In genomic region chr16:3664187-3664896, GRCh38 we compare ENCODE assay signal across 21 cellular contexts. TPM values are rescaled to one million over a fixed set of nuclear protein-coding genes. Genes with fewer than 3 reads are reported as not detected.
DNase-seq lines count a peak whose midpoint lies in the region; ATAC-seq, FAIRE-seq and TF ChIP-seq lines count a peak whose summit lies in the region.
"Had no signal": no experiment of that assay in that cellular context is flagged by ENCODE, and none has a peak within 500 bp of the region (broad histone marks: within the 10 kb centered on the region; RNA-seq: fewer than 3 reads in every experiment).

No MANE protein-coding gene starts in this region.

- H3K36me3 Mint-ChIP-seq in T-helper 2 cell treated with Interferon-gamma antibody and Interleukin-4, amounts not matched to agents 5 μg/mL and 100 μg/mL, for 36 hours (ENCODE audit: low read depth), result peaks cover 43% of the 10 kb centered on the region
- peaks cover 20% of the 10 kb centered on the region for H3K36me3 Mint-ChIP-seq in CD4-positive, CD25-positive, alpha-beta regulatory T cell
- H3K36me3 Mint-ChIP-seq in activated CD8-positive, alpha-beta T cell treated with anti-CD3 and anti-CD28 coated beads, Interleukin-2, amount 10 ng/mL, durations not matched to agents 7 days and 5 days (ENCODE audit: low read depth), result peaks cover 65% of the 10 kb centered on the region

- H3K79me2 ChIP-seq in HepG2 (ENCODE audit: insufficient read depth, low read length), result no peaks in the 10 kb centered on the region

- H3K27ac Mint-ChIP-seq in T-helper 2 cell treated with Interferon-gamma antibody and Interleukin-4, amounts not matched to agents 5 μg/mL and 100 μg/mL, for 36 hours, result peak overlapping the region; percentile 2
- H3K27ac Mint-ChIP-seq in CD4-positive, CD25-positive, alpha-beta regulatory T cell, result peak overlapping the region in 2 of 3 donors; percentile 53 to 75
- H3K27ac Mint-ChIP-seq in activated CD8-positive, alpha-beta T cell treated with anti-CD3 and anti-CD28 coated beads, Interleukin-2, amount 10 ng/mL, durations not matched to agents 7 days and 5 days, result peak overlapping the region; percentile 90
- H3K27ac Mint-ChIP-seq: GM23338 had no signal

- no peak overlapping the region for H3K4me3 ChIP-seq in CD4-positive, CD25-positive, alpha-beta regulatory T cell (ENCODE audit: low read depth, low read length)
- no peak overlapping the region for H3K4me3 ChIP-seq in HepG2 (replicated peaks in 1 of 3; ENCODE audit: insufficient read depth in 1 of 3, low read depth in 2 of 3, low read length in 3 of 3)
- H3K4me3 ChIP-seq: GM23338, MG63, Peyer's patch had no signal

- H2AFZ ChIP-seq in HepG2 (ENCODE audit: low read length), result no peak overlapping the region
- H2AFZ ChIP-seq: GM23338 had no signal

- no peak overlapping the region for H3K4me2 ChIP-seq in HepG2 (ENCODE audit: low read depth, low read length)
- H3K4me2 ChIP-seq: GM23338 had no signal

- H4K20me1 ChIP-seq in HepG2 (ENCODE audit: insufficient read depth, low read length), result no peaks in the 10 kb centered on the region

- intact Hi-C loops in HepG2 (cut with micrococcal nuclease; ENCODE audit: unreplicated experiment), result no loop called here

- ATAC-seq in CD4-positive, CD25-positive, alpha-beta regulatory T cell (ENCODE audit: low read depth in 2 of 2), result no peak
- no peak for ATAC-seq in activated CD8-positive, alpha-beta T cell treated with anti-CD3 and anti-CD28 coated beads, Interleukin-2, amount 10 ng/mL, durations not matched to agents 7 days and 5 days
- ATAC-seq in HepG2, result no peak; the same call in 2 of the 3 replicates
- ATAC-seq in HG03196 (IDR thresholded peaks at IDR 0.05; ENCODE audit: unreplicated experiment), result no peak
- ATAC-seq: GM23338, Right ventricle myocardium inferior had no signal

- no peak for TF ChIP-seq EP300 in HepG2 (IDR thresholded peaks at IDR 0.05; ENCODE audit: low read depth in 2 of 2, low read length in 2 of 2)
- TF ChIP-seq EP300 in HepG2 (CRISPR knock-in tag; IDR thresholded peaks at IDR 0.05; ENCODE audit: borderline replicate concordance), result no peak

- H3K4me1 Mint-ChIP-seq in T-helper 2 cell treated with Interferon-gamma antibody and Interleukin-4, amounts not matched to agents 5 μg/mL and 100 μg/mL, for 36 hours (ENCODE audit: low read depth), result peaks cover 33% of the 10 kb centered on the region
- H3K4me1 Mint-ChIP-seq in CD4-positive, CD25-positive, alpha-beta regulatory T cell, result peaks cover 8 to 20% (median 11%) of the 10 kb centered on the region in 4 donors
- peaks cover 47% of the 10 kb centered on the region for H3K4me1 Mint-ChIP-seq in activated CD8-positive, alpha-beta T cell treated with anti-CD3 and anti-CD28 coated beads, Interleukin-2, amount 10 ng/mL, durations not matched to agents 7 days and 5 days (ENCODE audit: low read depth)
- H3K4me1 Mint-ChIP-seq: GM23338 had no signal

- WGBS in HepG2 (ENCODE audit: low lambda C conversion rate), result 80% methylated on average over 2 of the region's 31 CpGs

- FAIRE-seq in HepG2 (lab: Jason Lieb, UNC), result no peak
- FAIRE-seq: GM12891, GM18507 had no signal

- POLR2A ChIA-PET in activated CD8-positive, alpha-beta T cell treated with anti-CD3 and anti-CD28 coated beads, Interleukin-2, amount 10 ng/mL, durations not matched to agents 7 days and 5 days (lab: Charles Lee), result no interaction called here
- POLR2A ChIA-PET in HepG2 (lab: Yijun Ruan, JAX), result no interaction called here

- H3K9me3 Mint-ChIP-seq in T-helper 2 cell treated with Interferon-gamma antibody and Interleukin-4, amounts not matched to agents 5 μg/mL and 100 μg/mL, for 36 hours, result no peaks in the 10 kb centered on the region
- no peaks in the 10 kb centered on the region for H3K9me3 Mint-ChIP-seq in CD4-positive, CD25-positive, alpha-beta regulatory T cell
- no peaks in the 10 kb centered on the region for H3K9me3 Mint-ChIP-seq in activated CD8-positive, alpha-beta T cell treated with anti-CD3 and anti-CD28 coated beads, Interleukin-2, amount 10 ng/mL, durations not matched to agents 7 days and 5 days (ENCODE audit: insufficient read depth)
- H3K9me3 Mint-ChIP-seq: GM23338 had no signal

- H3K4me3 Mint-ChIP-seq in T-helper 2 cell treated with Interferon-gamma antibody and Interleukin-4, amounts not matched to agents 5 μg/mL and 100 μg/mL, for 36 hours, result no peak overlapping the region
- no peak overlapping the region for H3K4me3 Mint-ChIP-seq in CD4-positive, CD25-positive, alpha-beta regulatory T cell
- H3K4me3 Mint-ChIP-seq in activated CD8-positive, alpha-beta T cell treated with anti-CD3 and anti-CD28 coated beads, Interleukin-2, amount 10 ng/mL, durations not matched to agents 7 days and 5 days, result no peak overlapping the region
- H3K4me3 Mint-ChIP-seq: GM23338 had no signal

- no peak for TF ChIP-seq CTCF in HepG2 (CRISPR knock-in tag; IDR thresholded peaks at IDR 0.05)

- H3K27me3 ChIP-seq in CD4-positive, CD25-positive, alpha-beta regulatory T cell (ENCODE audit: control insufficient read depth, insufficient read depth, low read length), result no peaks in the 10 kb centered on the region
- H3K27me3 ChIP-seq in HepG2 (ENCODE audit: control insufficient read depth in 1 of 2, insufficient read depth in 2 of 2, low read length in 2 of 2), result no peaks in the 10 kb centered on the region
- H3K27me3 ChIP-seq: BE2C, MG63, Peyer's patch had no signal

- H3K36me3 ChIP-seq in CD4-positive, CD25-positive, alpha-beta regulatory T cell (ENCODE audit: control insufficient read depth, insufficient read depth, low read length), result peaks cover 37% of the 10 kb centered on the region
- peaks cover 20 to 81% of the 10 kb centered on the region in 2 experiments for H3K36me3 ChIP-seq in HepG2 (replicated peaks in 1 of 2; ENCODE audit: control insufficient read depth in 1 of 2, insufficient read depth in 2 of 2, low read length in 2 of 2)

- CTCF ChIA-PET in activated CD8-positive, alpha-beta T cell treated with anti-CD3 and anti-CD28 coated beads, Interleukin-2, amount 10 ng/mL, durations not matched to agents 7 days and 5 days (lab: Charles Lee), result interaction anchor here (1.4 kb wide), 1 partner anchor 38 kb away, joined by 5 read pairs; no protein-coding TSS in a partner anchor
- CTCF ChIA-PET in HepG2 (lab: Yijun Ruan, JAX; ENCODE audit: low intra/inter-chr PET ratio, low total read pairs), result no interaction called here

- no peak for TF ChIP-seq POLR2A in HepG2 (IDR thresholded peaks at IDR 0.05; ENCODE audit: insufficient read depth in 1 of 2, low read depth in 2 of 2, low read length in 2 of 2)

- in situ Hi-C loops in HepG2 (cut with HindIII; ENCODE audit: extremely low pct_ligation_motif_present, low pct_unique_long_range_greater_than_20kb), result no loop called here

- H3K27ac ChIP-seq in CD4-positive, CD25-positive, alpha-beta regulatory T cell (ENCODE audit: insufficient read depth, low read length, poor library complexity, severe bottlenecking), result no peak overlapping the region
- no peak overlapping the region for H3K27ac ChIP-seq in HepG2 (ENCODE audit: extremely low read length, insufficient read depth, low read length)
- H3K27ac ChIP-seq: 22Rv1, Peyer's patch had no signal

- H3K27me3 Mint-ChIP-seq in T-helper 2 cell treated with Interferon-gamma antibody and Interleukin-4, amounts not matched to agents 5 μg/mL and 100 μg/mL, for 36 hours (ENCODE audit: low read depth), result no peaks in the 10 kb centered on the region
- H3K27me3 Mint-ChIP-seq in CD4-positive, CD25-positive, alpha-beta regulatory T cell, result no peaks in the 10 kb centered on the region
- no peaks in the 10 kb centered on the region for H3K27me3 Mint-ChIP-seq in activated CD8-positive, alpha-beta T cell treated with anti-CD3 and anti-CD28 coated beads, Interleukin-2, amount 10 ng/mL, durations not matched to agents 7 days and 5 days (ENCODE audit: low read depth)

- BruUV-seq in HepG2 (replicated peaks; lab: Mats Ljungman, UMichigan), result no TSS peak

- H3K4me1 ChIP-seq in CD4-positive, CD25-positive, alpha-beta regulatory T cell (ENCODE audit: control insufficient read depth, insufficient read depth, low read length, poor library complexity, severe bottlenecking), result peaks cover 9% of the 10 kb centered on the region
- H3K4me1 ChIP-seq in HepG2 (ENCODE audit: insufficient read depth, low read length), result no peaks in the 10 kb centered on the region
- H3K4me1 ChIP-seq: BE2C, Peyer's patch had no signal

- H3K9me3 ChIP-seq in CD4-positive, CD25-positive, alpha-beta regulatory T cell (ENCODE audit: control insufficient read depth in 2 of 2, low read length in 2 of 2), result no peaks in the 10 kb centered on the region
- no peaks in the 10 kb centered on the region for H3K9me3 ChIP-seq in HepG2 (ENCODE audit: low read length)
- H3K9me3 ChIP-seq: BE2C, MG63, Peyer's patch had no signal

- H3K9ac ChIP-seq in HepG2 (ENCODE audit: insufficient read depth, low read depth, low read length), result no peak overlapping the region

- no peak for DNase-seq in T-helper 2 cell treated with Interferon-gamma antibody and Interleukin-4, amounts not matched to agents 5 μg/mL and 100 μg/mL, for 36 hours (ENCODE audit: low spot score)
- DNase-seq in T-helper 2 cell (no peak), HepG2 (ENCODE audit: low spot score) (no peak), NOMO-1 treated with DMSO at 0.1 percent for 48 hours (lab: John Stamatoyannopoulos, UW; ENCODE audit: unreplicated experiment) (no peak), HT-29 (ENCODE audit: low spot score) (no peak)
- no peak for DNase-seq in CD4-positive, CD25-positive, alpha-beta regulatory T cell
- no peak for DNase-seq in activated CD8-positive, alpha-beta T cell treated with anti-CD3 and anti-CD28 coated beads, Interleukin-2, amount 10 ng/mL, durations not matched to agents 7 days and 5 days
- DNase-seq: BE2C, GDM1, Karpas-422, MG63, NCI-H1092, NCI-H2081 treated with DMSO at 0.1 percent for 48 hours, NCI-H524 had no signal

- no peak for TF ChIP-seq RAD21 in HepG2 (CRISPR knock-in tag; IDR thresholded peaks at IDR 0.05)

RNA-seq across cellular contexts. Expression of gene DNASE1, which starts 9.9 kb away (rescaled TPM):
- total RNA-seq in CD4-positive, CD25-positive, alpha-beta regulatory T cell, result 41.9 TPM
- 1 to 10 TPM; 1.6 to 4.0 (median 3.6) TPM for polyA plus RNA-seq in CD4-positive, CD25-positive, alpha-beta regulatory T cell
- 10 to 100 TPM; 45.7 to 48.3 TPM for total RNA-seq in activated CD8-positive, alpha-beta T cell treated with anti-CD3 and anti-CD28 coated beads, Interleukin-2, amount 10 ng/mL, durations not matched to agents 7 days and 5 days
- 3.7 and 7.1 TPM in 2 replicates for total RNA-seq in HepG2 (2016; rRNA removed; fragmentation: Illumina TruSeq; extraction: Trizol)
- total RNA-seq in HepG2 (2016; cell fraction: cytosol; rRNA removed; fragmentation: Illumina TruSeq; extraction: Trizol; ENCODE audit: low read depth), result 9.5 and 9.7 TPM in 2 replicates
- 4.1 and 7.3 TPM in 2 replicates for total RNA-seq in HepG2 (2016; cell fraction: insoluble cytoplasmic fraction; rRNA removed; fragmentation: Illumina TruSeq; extraction: Trizol)
- 11.1 and 12.4 TPM in 2 replicates for total RNA-seq in HepG2 (2016; cell fraction: membrane; rRNA removed; fragmentation: Illumina TruSeq; extraction: Trizol)
- total RNA-seq in HepG2 (2016; cell fraction: nucleus; rRNA removed; fragmentation: Illumina TruSeq; extraction: Trizol), result 11.8 and 13.6 TPM in 2 replicates
- 11.1 and 13.0 TPM in 2 replicates for polyA plus RNA-seq in HepG2 (2011; rRNA removed)
- 5.4 and 7.4 TPM in 2 replicates for polyA plus RNA-seq in HepG2 (2011; cell fraction: cytosol; rRNA removed)
- polyA plus RNA-seq in HepG2 (2011; cell fraction: nucleus; rRNA removed), result 37.1 and 37.7 TPM in 2 replicates
- polyA plus RNA-seq in HepG2 (2012), result 7.2 and 10.3 TPM in 2 replicates
- 10.1 and 11.6 TPM in 2 replicates for polyA plus RNA-seq in HepG2 (2016; cell fraction: cytosol; fragmentation: Illumina TruSeq; extraction: Trizol; ENCODE audit: low read depth)
- 2.9 and 3.5 TPM in 2 replicates for polyA plus RNA-seq in HepG2 (2016; cell fraction: insoluble cytoplasmic fraction; fragmentation: Illumina TruSeq; extraction: Trizol; ENCODE audit: low read depth)
- 9.6 and 10.1 TPM in 2 replicates for polyA plus RNA-seq in HepG2 (2016; cell fraction: membrane; fragmentation: Illumina TruSeq; extraction: Trizol; ENCODE audit: low read depth)
- polyA plus RNA-seq in HepG2 (2016; cell fraction: nucleus; fragmentation: Illumina TruSeq; extraction: Trizol; ENCODE audit: insufficient read depth, low read depth), result 15.7 and 20.9 TPM in 2 replicates
- polyA minus RNA-seq in HepG2 (2011; rRNA and poly(A)+ RNA removed; ENCODE audit: low replicate concordance), result 12.4 and 52.9 TPM in 2 replicates
- 3.9 and 4.6 TPM in 2 replicates for polyA minus RNA-seq in HepG2 (2011; cell fraction: cytosol; rRNA and poly(A)+ RNA removed)
- 13.1 and 20.5 TPM in 2 replicates for polyA minus RNA-seq in HepG2 (2011; cell fraction: nucleus; rRNA and poly(A)+ RNA removed)
- 27.1 and 46.6 TPM in 2 replicates for total RNA-seq in HT-29 (2014; rRNA removed; shearing (Covaris generic))

RNA-seq across cellular contexts. Expression of gene SLX4, which starts 52.9 kb away (rescaled TPM):
- total RNA-seq in CD4-positive, CD25-positive, alpha-beta regulatory T cell, result 5.4 TPM
- polyA plus RNA-seq in CD4-positive, CD25-positive, alpha-beta regulatory T cell, result under 1 TPM; 0.24 to 0.83 (median 0.42) TPM
- 10 to 100 TPM; 16.3 to 16.5 TPM for total RNA-seq in activated CD8-positive, alpha-beta T cell treated with anti-CD3 and anti-CD28 coated beads, Interleukin-2, amount 10 ng/mL, durations not matched to agents 7 days and 5 days
- 2.5 and 3.6 TPM in 2 replicates for total RNA-seq in HepG2 (2016; rRNA removed; fragmentation: Illumina TruSeq; extraction: Trizol)
- 0.97 and 1.0 TPM in 2 replicates for total RNA-seq in HepG2 (2016; cell fraction: cytosol; rRNA removed; fragmentation: Illumina TruSeq; extraction: Trizol; ENCODE audit: low read depth)
- 2.1 and 3.8 TPM in 2 replicates for total RNA-seq in HepG2 (2016; cell fraction: insoluble cytoplasmic fraction; rRNA removed; fragmentation: Illumina TruSeq; extraction: Trizol)
- 1.3 and 1.6 TPM in 2 replicates for total RNA-seq in HepG2 (2016; cell fraction: membrane; rRNA removed; fragmentation: Illumina TruSeq; extraction: Trizol)
- total RNA-seq in HepG2 (2016; cell fraction: nucleus; rRNA removed; fragmentation: Illumina TruSeq; extraction: Trizol), result 7.6 and 7.9 TPM in 2 replicates
- polyA plus RNA-seq in HepG2 (2011; rRNA removed), result 1.1 and 1.3 TPM in 2 replicates
- polyA plus RNA-seq in HepG2 (2011; cell fraction: cytosol; rRNA removed), result 0.40 and 0.46 TPM in 2 replicates
- polyA plus RNA-seq in HepG2 (2011; cell fraction: nucleus; rRNA removed), result 5.4 and 5.9 TPM in 2 replicates
- polyA plus RNA-seq in HepG2 (2012), result 0.97 and 1.2 TPM in 2 replicates
- polyA plus RNA-seq in HepG2 (2016; cell fraction: cytosol; fragmentation: Illumina TruSeq; extraction: Trizol; ENCODE audit: low read depth), result 0.16 and 0.18 TPM in 2 replicates
- polyA plus RNA-seq in HepG2 (2016; cell fraction: insoluble cytoplasmic fraction; fragmentation: Illumina TruSeq; extraction: Trizol; ENCODE audit: low read depth), result 1.1 and 1.7 TPM in 2 replicates
- 0.21 and 0.31 TPM in 2 replicates for polyA plus RNA-seq in HepG2 (2016; cell fraction: membrane; fragmentation: Illumina TruSeq; extraction: Trizol; ENCODE audit: low read depth)
- 12.5 and 14.1 TPM in 2 replicates for polyA plus RNA-seq in HepG2 (2016; cell fraction: nucleus; fragmentation: Illumina TruSeq; extraction: Trizol; ENCODE audit: insufficient read depth, low read depth)
- polyA minus RNA-seq in HepG2 (2011; rRNA and poly(A)+ RNA removed; ENCODE audit: low replicate concordance), result 1.5 and 3.9 TPM in 2 replicates
- 0.89 and 1.1 TPM in 2 replicates for polyA minus RNA-seq in HepG2 (2011; cell fraction: cytosol; rRNA and poly(A)+ RNA removed)
- polyA minus RNA-seq in HepG2 (2011; cell fraction: nucleus; rRNA and poly(A)+ RNA removed), result 4.4 and 5.1 TPM in 2 replicates
- total RNA-seq in HT-29 (2014; rRNA removed; shearing (Covaris generic)), result 6.1 and 6.4 TPM in 2 replicates

RNA-seq across cellular contexts. Expression of gene TRAP1, which starts 53.0 kb away (rescaled TPM):
- total RNA-seq in CD4-positive, CD25-positive, alpha-beta regulatory T cell, result 65.0 TPM
- polyA plus RNA-seq in CD4-positive, CD25-positive, alpha-beta regulatory T cell, result 10 to 100 TPM; 38.7 to 59.5 (median 44.4) TPM
- total RNA-seq in activated CD8-positive, alpha-beta T cell treated with anti-CD3 and anti-CD28 coated beads, Interleukin-2, amount 10 ng/mL, durations not matched to agents 7 days and 5 days, result 100 to 1,000 TPM; 126 to 129 TPM
- total RNA-seq in HepG2 (2016; rRNA removed; fragmentation: Illumina TruSeq; extraction: Trizol), result 112 and 127 TPM in 2 replicates
- 28.9 and 31.8 TPM in 2 replicates for total RNA-seq in HepG2 (2016; cell fraction: cytosol; rRNA removed; fragmentation: Illumina TruSeq; extraction: Trizol; ENCODE audit: low read depth)
- total RNA-seq in HepG2 (2016; cell fraction: insoluble cytoplasmic fraction; rRNA removed; fragmentation: Illumina TruSeq; extraction: Trizol), result 104 and 130 TPM in 2 replicates
- total RNA-seq in HepG2 (2016; cell fraction: membrane; rRNA removed; fragmentation: Illumina TruSeq; extraction: Trizol), result 40.6 and 42.7 TPM in 2 replicates
- total RNA-seq in HepG2 (2016; cell fraction: nucleus; rRNA removed; fragmentation: Illumina TruSeq; extraction: Trizol), result 81.3 and 97.5 TPM in 2 replicates
- 240 and 283 TPM in 2 replicates for polyA plus RNA-seq in HepG2 (2011; rRNA removed)
- 125 and 163 TPM in 2 replicates for polyA plus RNA-seq in HepG2 (2011; cell fraction: cytosol; rRNA removed)
- 405 and 449 TPM in 2 replicates for polyA plus RNA-seq in HepG2 (2011; cell fraction: nucleus; rRNA removed)
- polyA plus RNA-seq in HepG2 (2012), result 173 and 189 TPM in 2 replicates
- 15.5 and 18.4 TPM in 2 replicates for polyA plus RNA-seq in HepG2 (2016; cell fraction: cytosol; fragmentation: Illumina TruSeq; extraction: Trizol; ENCODE audit: low read depth)
- polyA plus RNA-seq in HepG2 (2016; cell fraction: insoluble cytoplasmic fraction; fragmentation: Illumina TruSeq; extraction: Trizol; ENCODE audit: low read depth), result 106 and 121 TPM in 2 replicates
- polyA plus RNA-seq in HepG2 (2016; cell fraction: membrane; fragmentation: Illumina TruSeq; extraction: Trizol; ENCODE audit: low read depth), result 25.7 and 26.7 TPM in 2 replicates
- polyA plus RNA-seq in HepG2 (2016; cell fraction: nucleus; fragmentation: Illumina TruSeq; extraction: Trizol; ENCODE audit: insufficient read depth, low read depth), result 169 and 193 TPM in 2 replicates
- 623 and 697 TPM in 2 replicates for polyA minus RNA-seq in HepG2 (2011; rRNA and poly(A)+ RNA removed; ENCODE audit: low replicate concordance)
- 98.0 and 120 TPM in 2 replicates for polyA minus RNA-seq in HepG2 (2011; cell fraction: cytosol; rRNA and poly(A)+ RNA removed)
- polyA minus RNA-seq in HepG2 (2011; cell fraction: nucleus; rRNA and poly(A)+ RNA removed), result 105 and 109 TPM in 2 replicates
- total RNA-seq in HT-29 (2014; rRNA removed; shearing (Covaris generic)), result 553 and 632 TPM in 2 replicates

Comparison
In these comparisons a context has a peak if more than half of its experiments do, and no peak if none do; other contexts are left out.
1. H3K27ac Mint-ChIP-seq: peak in every context shown above with its lines; median percentile 90 in activated CD8-positive, alpha-beta T cell treated with anti-CD3 and anti-CD28 coated beads, Interleukin-2, amount 10 ng/mL, durations not matched to agents 7 days and 5 days; 64 in CD4-positive, CD25-positive, alpha-beta regulatory T cell; 2 in T-helper 2 cell treated with Interferon-gamma antibody and Interleukin-4, amounts not matched to agents 5 μg/mL and 100 μg/mL, for 36 hours.